In genomic region chr12:65871865-65872645, GRCh38 we compare ENCODE assay signal across 1 cellular context.
TF ChIP-seq lines count a peak whose summit lies in the region.

No MANE protein-coding gene starts in this region.

TF ChIP-seq in GM12878, 131 proteins besides CTCF, POLR2A, EP300 and RAD21:
- TF ChIP-seq NR2C1 (IDR thresholded peaks at IDR 0.05) (no peak), NRF1 (conservative IDR thresholded peaks at IDR 0.05; ENCODE audit: low read depth, low read length) (no peak), KAT2A (conservative IDR thresholded peaks at IDR 0.05; ENCODE audit: control insufficient read depth, low read depth, low read length) (no peak), EGR1 (IDR thresholded peaks at IDR 0.05; ENCODE audit: borderline replicate concordance in 1 of 2, low read depth in 2 of 2, low read length in 2 of 2) (no peak), HSF1 (IDR thresholded peaks at IDR 0.05; ENCODE audit: low read depth, low read length) (no peak), NR2F1 (conservative IDR thresholded peaks at IDR 0.05) (no peak), NR2C2 (IDR thresholded peaks at IDR 0.05; ENCODE audit: borderline replicate concordance, control insufficient read depth, insufficient read length, low read depth) (no peak), YY1 (IDR thresholded peaks at IDR 0.05; ENCODE audit: low read depth, low read length) (no peak), MYC (IDR thresholded peaks at IDR 0.05; ENCODE audit: insufficient read depth, insufficient read length, insufficient replicate concordance, low read length, severe bottlenecking) (no peak), SREBF1 (IDR thresholded peaks at IDR 0.05; ENCODE audit: low read length) (no peak), HDGF (IDR thresholded peaks at IDR 0.05) (no peak), HCFC1 (IDR thresholded peaks at IDR 0.05; ENCODE audit: low read length) (no peak), POU2F2 (IDR thresholded peaks at IDR 0.05; ENCODE audit: borderline replicate concordance, low read depth, low read length) (no peak), CHD2 (IDR thresholded peaks at IDR 0.05; ENCODE audit: borderline replicate concordance, low read depth, low read length) (no peak), FOXM1 (IDR thresholded peaks at IDR 0.05; ENCODE audit: low read depth, low read length) (no peak), MTA3 (IDR thresholded peaks at IDR 0.05; ENCODE audit: borderline replicate concordance, low read length) (no peak)
